8 cellular contexts compared by ENCODE assay signal in genomic region chr10:70480254-70480861, GRCh38. TPM values are rescaled to one million over a fixed set of nuclear protein-coding genes. Genes with fewer than 3 reads are reported as not detected.
DNase-seq lines count a peak whose midpoint lies in the region; ATAC-seq, FAIRE-seq and TF ChIP-seq lines count a peak whose summit lies in the region.

No MANE protein-coding gene starts in this region.

- FAIRE-seq in HepG2 (lab: Jason Lieb, UNC): no peak

- whole genome bisulfite sequencing in liver: 52% methylated on average over 9 of the region's 9 CpGs
- 23% methylated on average over 7 of the region's 9 CpGs for WGBS in HepG2 (ENCODE audit: low lambda C conversion rate)

- H3K4me3 ChIP-seq in liver (ENCODE audit: low read depth in 1 of 3, low read length in 3 of 3) (no peak overlapping the region), HepG2 (replicated peaks in 1 of 3; ENCODE audit: insufficient read depth in 1 of 3, low read depth in 2 of 3, low read length in 3 of 3) (no peak overlapping the region), iPS-20b (ENCODE audit: low read length) (peak overlapping the region; percentile 85; the same call in 1 of the 2 replicates), uterus (no peak overlapping the region)

- H3K4me2 ChIP-seq in HepG2 (ENCODE audit: low read depth, low read length): no peak overlapping the region

- H3K79me2 ChIP-seq in HepG2 (ENCODE audit: insufficient read depth, low read length): no peaks in the 10 kb centered on the region

- H3K27ac Mint-ChIP-seq in activated CD4-positive, alpha-beta T cell treated with anti-CD3 and anti-CD28 coated beads, Interleukin-2, amount 10 ng/mL, durations not matched to agents 7 days and 5 days: no peak overlapping the region

- no peaks in the 10 kb centered on the region for H4K20me1 ChIP-seq in HepG2 (ENCODE audit: insufficient read depth, low read length)

- TF ChIP-seq CTCF in liver (IDR thresholded peaks at IDR 0.05; ENCODE audit: low read depth, low read length, missing input control) (no peak), HepG2 (CRISPR knock-in tag; IDR thresholded peaks at IDR 0.05) (no peak), uterus (IDR thresholded peaks at IDR 0.05) (no peak)

- peaks cover 42% of the 10 kb centered on the region for H3K4me1 Mint-ChIP-seq in activated CD4-positive, alpha-beta T cell treated with anti-CD3 and anti-CD28 coated beads, Interleukin-2, amount 10 ng/mL, durations not matched to agents 7 days and 5 days

- H3K9ac ChIP-seq in liver (ENCODE audit: low read depth in 1 of 2, low read length in 2 of 2) (no peak overlapping the region), HepG2 (ENCODE audit: insufficient read depth, low read depth, low read length) (no peak overlapping the region), iPS-20b (ENCODE audit: low read depth, low read length) (no peak overlapping the region)

- in situ Hi-C loops in HepG2 (cut with HindIII; ENCODE audit: extremely low pct_ligation_motif_present, low pct_unique_long_range_greater_than_20kb): no loop called here

- intact Hi-C loops in HepG2 (cut with micrococcal nuclease; ENCODE audit: unreplicated experiment) (no loop called here), uterus (cut with DNase I; ENCODE audit: low total_unique reads) (no loop called here)

- no peaks in the 10 kb centered on the region for H3K9me3 ChIP-seq in liver (ENCODE audit: control insufficient read depth in 4 of 4, low read length in 3 of 4)
- H3K9me3 ChIP-seq in HepG2 (ENCODE audit: low read length): no peaks in the 10 kb centered on the region
- no peaks in the 10 kb centered on the region for H3K9me3 ChIP-seq in iPS-20b (ENCODE audit: insufficient read depth, low read depth, low read length)
- no peaks in the 10 kb centered on the region for H3K9me3 ChIP-seq in uterus

- POLR2A ChIA-PET in HepG2 (lab: Yijun Ruan, JAX): no interaction called here
- POLR2A ChIA-PET in activated CD4-positive, alpha-beta T cell treated with anti-CD3 and anti-CD28 coated beads, Interleukin-2, amount 10 ng/mL, durations not matched to agents 7 days and 5 days (lab: Charles Lee): no interaction called here

- CTCF ChIA-PET in HepG2 (lab: Yijun Ruan, JAX; ENCODE audit: low intra/inter-chr PET ratio, low total read pairs): no interaction called here
- CTCF ChIA-PET in activated CD4-positive, alpha-beta T cell treated with anti-CD3 and anti-CD28 coated beads, Interleukin-2, amount 10 ng/mL, durations not matched to agents 7 days and 5 days (lab: Charles Lee): interaction anchor here (0.5 to 1.8 kb wide), 3 partner anchors 14 to 1586 kb away, joined by 3 to 5 read pairs (median 3); no protein-coding TSS in a partner anchor

- no peaks in the 10 kb centered on the region for H3K36me3 Mint-ChIP-seq in activated CD4-positive, alpha-beta T cell treated with anti-CD3 and anti-CD28 coated beads, Interleukin-2, amount 10 ng/mL, durations not matched to agents 7 days and 5 days (ENCODE audit: low read depth)

- H3K36me3 ChIP-seq in liver (ENCODE audit: control insufficient read depth in 4 of 4, insufficient read depth in 3 of 4, low read depth in 1 of 4, low read length in 3 of 4) (no peaks in the 10 kb centered on the region), HepG2 (replicated peaks in 1 of 2; ENCODE audit: control insufficient read depth in 1 of 2, insufficient read depth in 2 of 2, low read length in 2 of 2) (no peaks in the 10 kb centered on the region), iPS-20b (ENCODE audit: insufficient read depth, low read depth, low read length) (no peaks in the 10 kb centered on the region), uterus (no peaks in the 10 kb centered on the region)

- no peak overlapping the region for H2AFZ ChIP-seq in HepG2 (ENCODE audit: low read length)

- DNase-seq in HepG2 (ENCODE audit: low spot score) (no peak), uterus (no peak), T1000 (lab: John Stamatoyannopoulos, UW) (no peak), NCI-H1436 treated with DMSO at 0.1 percent for 48 hours (lab: John Stamatoyannopoulos, UW) (no peak)
- DNase-seq in activated CD4-positive, alpha-beta T cell treated with anti-CD3 and anti-CD28 coated beads, Interleukin-2, amount 10 ng/mL, durations not matched to agents 7 days and 5 days: peak; percentile 36
- no peak for DNase-seq in activated CD4-positive, CD25-positive, alpha-beta regulatory T cell (lab: John Stamatoyannopoulos, UW)

- BruUV-seq in HepG2 (replicated peaks; lab: Mats Ljungman, UMichigan): no TSS peak

- TF ChIP-seq EP300 in HepG2 (IDR thresholded peaks at IDR 0.05; ENCODE audit: low read depth in 2 of 2, low read length in 2 of 2): no peak
- no peak for TF ChIP-seq EP300 in HepG2 (CRISPR knock-in tag; IDR thresholded peaks at IDR 0.05; ENCODE audit: borderline replicate concordance)

- no peak for ATAC-seq in HepG2

- no peaks in the 10 kb centered on the region for H3K9me3 Mint-ChIP-seq in activated CD4-positive, alpha-beta T cell treated with anti-CD3 and anti-CD28 coated beads, Interleukin-2, amount 10 ng/mL, durations not matched to agents 7 days and 5 days

- H3K27ac ChIP-seq in liver (ENCODE audit: low read depth in 1 of 2, low read length in 2 of 2) (no peak overlapping the region), HepG2 (ENCODE audit: extremely low read length, insufficient read depth, low read length) (no peak overlapping the region), iPS-20b (ENCODE audit: low read length) (no peak overlapping the region), uterus (peak overlapping the region; percentile 3 to 13)

- no peaks in the 10 kb centered on the region for H3K27me3 ChIP-seq in liver (ENCODE audit: control insufficient read depth in 4 of 4, insufficient read depth in 4 of 4, low read length in 3 of 4)
- H3K27me3 ChIP-seq in HepG2 (ENCODE audit: control insufficient read depth in 1 of 2, insufficient read depth in 2 of 2, low read length in 2 of 2): peaks cover 7 to 67% of the 10 kb centered on the region in 2 experiments
- H3K27me3 ChIP-seq in iPS-20b (ENCODE audit: insufficient read depth, low read length): peaks cover 23% of the 10 kb centered on the region
- H3K27me3 ChIP-seq in uterus: no peaks in the 10 kb centered on the region

- H3K4me1 ChIP-seq in liver (ENCODE audit: control insufficient read depth in 4 of 4, insufficient read depth in 4 of 4, low read length in 3 of 4): peaks cover 0 to 28% (median 4%) of the 10 kb centered on the region in 4 donors
- peaks cover 15% of the 10 kb centered on the region for H3K4me1 ChIP-seq in HepG2 (ENCODE audit: insufficient read depth, low read length)
- H3K4me1 ChIP-seq in iPS-20b (ENCODE audit: insufficient read depth, low read length): peaks cover 22% of the 10 kb centered on the region
- peaks cover 0 to 24% of the 10 kb centered on the region in 2 donors for H3K4me1 ChIP-seq in uterus

- H3K4me3 Mint-ChIP-seq in activated CD4-positive, alpha-beta T cell treated with anti-CD3 and anti-CD28 coated beads, Interleukin-2, amount 10 ng/mL, durations not matched to agents 7 days and 5 days: peak overlapping the region; percentile 39

- TF ChIP-seq POLR2A in HepG2 (IDR thresholded peaks at IDR 0.05; ENCODE audit: insufficient read depth in 1 of 2, low read depth in 2 of 2, low read length in 2 of 2) (no peak), uterus (IDR thresholded peaks at IDR 0.05) (no peak)

- no peak for TF ChIP-seq RAD21 in liver (IDR thresholded peaks at IDR 0.05)
- TF ChIP-seq RAD21 in HepG2 (CRISPR knock-in tag; IDR thresholded peaks at IDR 0.05): no peak

- H3K27me3 Mint-ChIP-seq in activated CD4-positive, alpha-beta T cell treated with anti-CD3 and anti-CD28 coated beads, Interleukin-2, amount 10 ng/mL, durations not matched to agents 7 days and 5 days: peaks cover 26% of the 10 kb centered on the region

RNA-seq across cellular contexts. Expression of gene PALD1, which starts 1.8 kb away (rescaled TPM):
- 1 to 10 TPM; 1.7 to 4.2 TPM for total RNA-seq in liver
- polyA plus RNA-seq in liver: 1 to 10 TPM in 1 of 2 donors, under 1 TPM in 1; 0.72 to 1.1 TPM
- 0.06 and 0.07 TPM in 2 replicates for total RNA-seq in HepG2 (2016; rRNA removed; fragmentation: Illumina TruSeq; extraction: Trizol)
- total RNA-seq in HepG2 (2016; cell fraction: cytosol; rRNA removed; fragmentation: Illumina TruSeq; extraction: Trizol; ENCODE audit: low read depth): not detected in 2 replicates
- 0.04 TPM in 1 of 2 replicates, not detected in the other for total RNA-seq in HepG2 (2016; cell fraction: insoluble cytoplasmic fraction; rRNA removed; fragmentation: Illumina TruSeq; extraction: Trizol)
- total RNA-seq in HepG2 (2016; cell fraction: membrane; rRNA removed; fragmentation: Illumina TruSeq; extraction: Trizol): 0.03 TPM in 2 replicates
- not detected in 2 replicates for total RNA-seq in HepG2 (2016; cell fraction: nucleus; rRNA removed; fragmentation: Illumina TruSeq; extraction: Trizol)
- 0.08 and 0.09 TPM in 2 replicates for polyA plus RNA-seq in HepG2 (2011; rRNA removed)
- 0.08 TPM in 2 replicates for polyA plus RNA-seq in HepG2 (2011; cell fraction: cytosol; rRNA removed)
- polyA plus RNA-seq in HepG2 (2011; cell fraction: nucleus; rRNA removed): 0.43 and 0.50 TPM in 2 replicates
- polyA plus RNA-seq in HepG2 (2012): 0.11 TPM in 1 of 2 replicates, not detected in the other
- polyA plus RNA-seq in HepG2 (2016; cell fraction: cytosol; fragmentation: Illumina TruSeq; extraction: Trizol; ENCODE audit: low read depth): not detected in 2 replicates
- not detected in 2 replicates for polyA plus RNA-seq in HepG2 (2016; cell fraction: insoluble cytoplasmic fraction; fragmentation: Illumina TruSeq; extraction: Trizol; ENCODE audit: low read depth)
- polyA plus RNA-seq in HepG2 (2016; cell fraction: membrane; fragmentation: Illumina TruSeq; extraction: Trizol; ENCODE audit: low read depth): not detected in 2 replicates
- not detected in 2 replicates for polyA plus RNA-seq in HepG2 (2016; cell fraction: nucleus; fragmentation: Illumina TruSeq; extraction: Trizol; ENCODE audit: insufficient read depth, low read depth)
- 0.05 and 0.52 TPM in 2 replicates for polyA minus RNA-seq in HepG2 (2011; rRNA and poly(A)+ RNA removed; ENCODE audit: low replicate concordance)
- not detected in 2 replicates for polyA minus RNA-seq in HepG2 (2011; cell fraction: cytosol; rRNA and poly(A)+ RNA removed)
- polyA minus RNA-seq in HepG2 (2011; cell fraction: nucleus; rRNA and poly(A)+ RNA removed): 0.12 TPM in 1 of 2 replicates, not detected in the other
- 1 to 10 TPM; 1.2 to 1.5 TPM for total RNA-seq in activated CD4-positive, alpha-beta T cell treated with anti-CD3 and anti-CD28 coated beads, Interleukin-2, amount 10 ng/mL, durations not matched to agents 7 days and 5 days
- total RNA-seq in uterus: 10 to 100 TPM in 2 of 4 donors, 1 to 10 TPM in 2; 1.8 to 21.6 (median 10.3) TPM

RNA-seq across cellular contexts. Expression of gene NODAL, which starts 38.9 kb away (rescaled TPM):
- not detected for total RNA-seq in liver
- not detected for polyA plus RNA-seq in liver
- 0.24 TPM in 1 of 2 replicates, not detected in the other for total RNA-seq in HepG2 (2016; rRNA removed; fragmentation: Illumina TruSeq; extraction: Trizol)
- total RNA-seq in HepG2 (2016; cell fraction: cytosol; rRNA removed; fragmentation: Illumina TruSeq; extraction: Trizol; ENCODE audit: low read depth): not detected in 2 replicates
- not detected in 2 replicates for total RNA-seq in HepG2 (2016; cell fraction: insoluble cytoplasmic fraction; rRNA removed; fragmentation: Illumina TruSeq; extraction: Trizol)
- 0.17 TPM in 1 of 2 replicates, not detected in the other for total RNA-seq in HepG2 (2016; cell fraction: membrane; rRNA removed; fragmentation: Illumina TruSeq; extraction: Trizol)
- total RNA-seq in HepG2 (2016; cell fraction: nucleus; rRNA removed; fragmentation: Illumina TruSeq; extraction: Trizol): not detected in 2 replicates
- not detected in 2 replicates for polyA plus RNA-seq in HepG2 (2011; rRNA removed)
- not detected in 2 replicates for polyA plus RNA-seq in HepG2 (2011; cell fraction: cytosol; rRNA removed)
- polyA plus RNA-seq in HepG2 (2011; cell fraction: nucleus; rRNA removed): not detected in 2 replicates
- not detected in 2 replicates for polyA plus RNA-seq in HepG2 (2012)
- not detected in 2 replicates for polyA plus RNA-seq in HepG2 (2016; cell fraction: cytosol; fragmentation: Illumina TruSeq; extraction: Trizol; ENCODE audit: low read depth)
- not detected in 2 replicates for polyA plus RNA-seq in HepG2 (2016; cell fraction: insoluble cytoplasmic fraction; fragmentation: Illumina TruSeq; extraction: Trizol; ENCODE audit: low read depth)
- not detected in 2 replicates for polyA plus RNA-seq in HepG2 (2016; cell fraction: membrane; fragmentation: Illumina TruSeq; extraction: Trizol; ENCODE audit: low read depth)
- polyA plus RNA-seq in HepG2 (2016; cell fraction: nucleus; fragmentation: Illumina TruSeq; extraction: Trizol; ENCODE audit: insufficient read depth, low read depth): not detected in 2 replicates
- polyA minus RNA-seq in HepG2 (2011; rRNA and poly(A)+ RNA removed; ENCODE audit: low replicate concordance): not detected in 2 replicates
- polyA minus RNA-seq in HepG2 (2011; cell fraction: cytosol; rRNA and poly(A)+ RNA removed): not detected in 2 replicates
- polyA minus RNA-seq in HepG2 (2011; cell fraction: nucleus; rRNA and poly(A)+ RNA removed): not detected in 2 replicates
- total RNA-seq in activated CD4-positive, alpha-beta T cell treated with anti-CD3 and anti-CD28 coated beads, Interleukin-2, amount 10 ng/mL, durations not matched to agents 7 days and 5 days: not detected
- total RNA-seq in uterus: not detected

Comparison
In these comparisons a context has a peak if more than half of its experiments do, and no peak if none do; other contexts are left out.
1. H3K27ac ChIP-seq: peak in uterus (2 of 2); none in liver (0 of 2), HepG2 (single experiment) and iPS-20b (single experiment).